ENCODE assay signal across 14 cellular contexts in the genomic region with DNA sequence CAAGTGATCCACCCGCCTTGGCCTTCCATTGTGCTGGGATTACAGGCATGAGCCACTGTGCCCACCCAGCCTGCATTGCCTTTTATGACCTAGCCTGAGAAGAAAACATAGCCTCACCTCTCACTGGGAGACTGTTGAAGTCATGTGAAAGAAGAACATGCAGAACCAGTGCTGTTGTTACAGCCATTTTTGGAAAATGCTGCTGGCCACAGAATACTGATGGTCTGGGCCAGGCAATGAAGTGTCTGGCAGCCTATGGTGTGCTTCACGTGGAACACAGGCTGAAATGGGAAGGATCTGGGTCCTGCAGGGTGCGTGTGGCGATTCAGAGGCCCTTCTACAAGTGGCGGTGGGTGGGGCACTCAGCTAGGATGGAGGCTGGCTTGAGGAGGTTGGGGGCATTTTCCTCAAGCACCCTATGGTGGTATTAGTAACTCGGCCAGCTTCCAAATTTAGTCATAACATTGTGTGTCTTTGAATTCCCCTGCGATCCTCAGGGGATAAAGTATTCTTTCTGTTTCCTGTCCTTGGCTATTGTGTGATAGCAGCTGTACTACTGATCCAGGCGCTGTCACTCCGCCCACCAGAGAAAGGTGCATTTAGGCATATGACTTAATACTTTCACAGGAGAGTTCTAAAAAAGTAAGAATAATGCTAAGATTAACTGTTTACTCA. TPM values are rescaled to one million over a fixed set of nuclear protein-coding genes. Genes with fewer than 3 reads are reported as not detected.
DNase-seq lines count a peak whose midpoint lies in the region; ATAC-seq and TF ChIP-seq lines count a peak whose summit lies in the region.
"Had no signal": no experiment of that assay in that cellular context is flagged by ENCODE, and none has a peak within 500 bp of the region (broad histone marks: within the 10 kb centered on the region; RNA-seq: fewer than 3 reads in every experiment).

No MANE protein-coding gene starts in this region.

- DNase-seq in NCI-H69 (lab: John Stamatoyannopoulos, UW), result peak; percentile 92
- DNase-seq in neuronal stem cell (ENCODE audit: low spot score), result no peak
- DNase-seq in spleen, result no peak
- DNase-seq in activated CD4-positive, CD25-positive, alpha-beta regulatory T cell (lab: John Stamatoyannopoulos, UW), result no peak
- DNase-seq: activated CD8-positive, alpha-beta T cell treated with anti-CD3 and anti-CD28 coated beads, Interleukin-2, amount 10 ng/mL, durations not matched to agents 7 days and 5 days; aorta; foreskin fibroblast; NCI-H2171 treated with DMSO at 0.1 percent for 48 hours; thyroid gland had no signal

- TF ChIP-seq CTCF in spleen (IDR thresholded peaks at IDR 0.05 in 8 of 11, conservative IDR thresholded peaks at IDR 0.05 in 3 of 11), result no peak

- peak overlapping the region; percentile 18 for H3K27ac ChIP-seq in neuronal stem cell (replicated peaks; ENCODE audit: low read length)
- no peak overlapping the region for H3K27ac ChIP-seq in spleen
- H3K27ac ChIP-seq: SJSA1, thyroid gland had no signal

- H3K79me1 ChIP-seq in neuronal stem cell (ENCODE audit: low read depth, low read length), result no peaks in the 10 kb centered on the region

- no peak overlapping the region for H2BK15ac ChIP-seq in neuronal stem cell (ENCODE audit: low read length)

- H3K4me3 ChIP-seq in neuronal stem cell (ENCODE audit: low read length in 2 of 2) (no peak overlapping the region), spleen (peak overlapping the region in 1 of 8 donors; percentile 19)
- H3K4me3 ChIP-seq: SJSA1, thyroid gland had no signal

- no peak overlapping the region for H3K4me2 ChIP-seq in neuronal stem cell (ENCODE audit: insufficient read depth, low read length, poor library complexity, severe bottlenecking)

- intact Hi-C loops in spleen (cut with DNase I; ENCODE audit: low total_unique reads), result no loop called here

- ATAC-seq in GM18868 (IDR thresholded peaks at IDR 0.05; ENCODE audit: unreplicated experiment) (peak; percentile 81), HG02610 (IDR thresholded peaks at IDR 0.05; ENCODE audit: unreplicated experiment) (peak; percentile 75), GM18519 (IDR thresholded peaks at IDR 0.05; ENCODE audit: low FRiP score, unreplicated experiment) (no peak), HG03159 (IDR thresholded peaks at IDR 0.05; ENCODE audit: unreplicated experiment) (no peak)
- ATAC-seq: activated CD8-positive, alpha-beta T cell treated with anti-CD3 and anti-CD28 coated beads, Interleukin-2, amount 10 ng/mL, durations not matched to agents 7 days and 5 days had no signal

- H3K4me1 ChIP-seq in neuronal stem cell (ENCODE audit: control insufficient read depth in 2 of 2, insufficient read depth in 1 of 2, low read depth in 1 of 2, low read length in 2 of 2), result peaks cover 7 to 9% of the 10 kb centered on the region in 2 donors
- peaks cover 0 to 9% (median 1%) of the 10 kb centered on the region in 6 donors for H3K4me1 ChIP-seq in spleen
- H3K4me1 ChIP-seq: thyroid gland had no signal

- no CpG with 5 or more reads among the region's 9 CpGs for WGBS in neuronal stem cell (ENCODE audit: extremely low coverage in 2 of 2, insufficient read length in 2 of 2, insufficient replicate concordance in 1 of 2), 2 donors
- WGBS in spleen, 5 donors, result 48 to 61% (median 57%) methylated on average over 8 to 9 of the region's 9 CpGs

- no peak overlapping the region for H3K14ac ChIP-seq in neuronal stem cell (ENCODE audit: low read length)

- H2BK120ac ChIP-seq in neuronal stem cell (ENCODE audit: low read depth, low read length), result no peak overlapping the region

- H2AFZ ChIP-seq in neuronal stem cell (ENCODE audit: low read length), result peak overlapping the region; percentile 73

- H3K18ac ChIP-seq in neuronal stem cell (ENCODE audit: low read length), result peak overlapping the region; percentile 0

- no peak for TF ChIP-seq POLR2A in spleen (IDR thresholded peaks at IDR 0.05)

- H3K36me3 ChIP-seq in neuronal stem cell (replicated peaks in 1 of 2; ENCODE audit: control insufficient read depth in 2 of 2, insufficient read depth in 2 of 2, low read length in 2 of 2) (no peaks in the 10 kb centered on the region), spleen (no peaks in the 10 kb centered on the region)
- H3K36me3 ChIP-seq: SJSA1, thyroid gland had no signal

- H4K91ac ChIP-seq in neuronal stem cell (ENCODE audit: low read depth, low read length, poor library complexity), result no peak overlapping the region

- H2BK12ac ChIP-seq in neuronal stem cell (ENCODE audit: low read length), result no peak overlapping the region

- H4K8ac ChIP-seq in neuronal stem cell (ENCODE audit: low read depth, low read length), result no peak overlapping the region

- H3K23ac ChIP-seq in neuronal stem cell (ENCODE audit: low read depth, low read length, poor library complexity), result no peak overlapping the region

- H2BK5ac ChIP-seq in neuronal stem cell (ENCODE audit: low read length), result no peak overlapping the region

- H3K27me3 ChIP-seq in neuronal stem cell (ENCODE audit: control insufficient read depth in 3 of 3, insufficient read depth in 3 of 3, low read depth in 1 of 3, low read length in 3 of 3) (no peaks in the 10 kb centered on the region), spleen (replicated peaks in 1 of 7) (no peaks in the 10 kb centered on the region)
- H3K27me3 ChIP-seq: SJSA1, thyroid gland had no signal

- no peak overlapping the region for H2AK5ac ChIP-seq in neuronal stem cell (ENCODE audit: low read depth, low read length)

- H3K9me3 ChIP-seq in neuronal stem cell (replicated peaks in 1 of 2; ENCODE audit: control insufficient read depth in 2 of 2, insufficient read depth in 1 of 2, low read depth in 1 of 2, low read length in 2 of 2) (no peaks in the 10 kb centered on the region), spleen (no peaks in the 10 kb centered on the region)
- H3K9me3 ChIP-seq: SJSA1, thyroid gland had no signal

- H3K4ac ChIP-seq in neuronal stem cell (ENCODE audit: low read length), result no peak overlapping the region

- H3K9ac ChIP-seq in neuronal stem cell (ENCODE audit: low read depth, low read length, poor library complexity), result no peak overlapping the region

RNA-seq across cellular contexts. Expression of a gene that starts 9.1 kb away (rescaled TPM):
- 12.7 TPM for polyA plus RNA-seq in neuronal stem cell (2013, experiment 1 of 2)
- polyA plus RNA-seq in neuronal stem cell (2013, experiment 2 of 2), result 14.3 TPM
- total RNA-seq in spleen, result 10 to 100 TPM in 6 of 7 donors, 1 to 10 TPM in 1; 9.1 to 19.5 (median 16.7) TPM
- polyA plus RNA-seq in spleen, result 1 to 10 TPM; 4.6 to 8.2 (median 6.8) TPM

RNA-seq across cellular contexts. Expression of a gene that starts 32.4 kb away (rescaled TPM):
- 5.3 TPM for polyA plus RNA-seq in neuronal stem cell (2013, experiment 1 of 2)
- polyA plus RNA-seq in neuronal stem cell (2013, experiment 2 of 2), result 5.2 TPM
- 10 to 100 TPM; 31.1 to 73.4 (median 44.2) TPM for total RNA-seq in spleen
- 1 to 10 TPM; 1.2 to 4.5 (median 1.2) TPM for polyA plus RNA-seq in spleen

Comparison
In these comparisons a context has a peak if more than half of its experiments do, and no peak if none do; other contexts are left out.
1. ATAC-seq: peak in GM18868 (single experiment) and HG02610 (single experiment); none in GM18519 (single experiment) and HG03159 (single experiment).